Comparison of ENCODE assay signal across 15 cellular contexts in the genomic region with DNA sequence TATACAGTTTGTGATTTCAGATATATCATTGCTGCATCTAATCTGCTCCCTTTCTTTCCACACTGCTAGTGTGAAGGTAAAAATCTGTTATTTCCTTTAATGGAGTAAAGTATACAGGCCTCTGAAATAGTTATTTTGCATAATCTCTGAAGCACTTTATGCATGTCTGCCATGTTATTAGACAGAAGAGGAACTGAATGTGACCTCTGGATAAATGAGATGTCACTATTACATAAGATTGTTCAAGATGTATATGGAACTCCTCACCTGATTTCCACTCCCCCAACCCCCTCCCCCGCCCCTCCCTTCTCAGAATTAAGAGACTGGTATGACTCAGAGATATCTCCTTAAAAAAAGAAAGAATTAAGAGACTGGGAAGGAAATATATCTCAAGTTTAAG. TPM values are rescaled to one million over a fixed set of nuclear protein-coding genes. Genes with fewer than 3 reads are reported as not detected.
DNase-seq lines count a peak whose midpoint lies in the region; FAIRE-seq and TF ChIP-seq lines count a peak whose summit lies in the region.
"Had no signal": no experiment of that assay in that cellular context is flagged by ENCODE, and none has a peak within 500 bp of the region (broad histone marks: within the 10 kb centered on the region; RNA-seq: fewer than 3 reads in every experiment).

No MANE protein-coding gene starts in this region.

- H3K9me3 Mint-ChIP-seq in activated naive CD4-positive, alpha-beta T cell treated with anti-CD3 and anti-CD28 coated beads for 36 hours, result peaks cover 6% of the 10 kb centered on the region
- H3K9me3 Mint-ChIP-seq in activated naive CD8-positive, alpha-beta T cell treated with anti-CD3 and anti-CD28 coated beads for 36 hours, result peaks cover 5% of the 10 kb centered on the region

- peaks cover 44% of the 10 kb centered on the region for H3K36me3 Mint-ChIP-seq in activated naive CD4-positive, alpha-beta T cell treated with anti-CD3 and anti-CD28 coated beads for 36 hours (ENCODE audit: low read depth)
- H3K36me3 Mint-ChIP-seq in activated naive CD8-positive, alpha-beta T cell treated with anti-CD3 and anti-CD28 coated beads for 36 hours, result peaks cover 55% of the 10 kb centered on the region

- CTCF ChIA-PET in activated naive CD4-positive, alpha-beta T cell treated with anti-CD3 and anti-CD28 coated beads for 36 hours (lab: Charles Lee), result no interaction called here

- DNase-seq in activated naive CD4-positive, alpha-beta T cell treated with anti-CD3 and anti-CD28 coated beads for 36 hours, result no peak
- DNase-seq in activated naive CD4-positive, alpha-beta T cell treated with anti-CD3 and anti-CD28 coated beads, Interleukin-2, amount 50 U/mL, for 16 hours, result no peak
- DNase-seq in GM12891 (ENCODE audit: insufficient read length, low spot score), result no peak
- DNase-seq in activated naive CD8-positive, alpha-beta T cell treated with anti-CD3 and anti-CD28 coated beads for 36 hours, result no peak
- DNase-seq in putamen (ENCODE audit: low spot score), result peak; percentile 42
- no peak for DNase-seq in NCI-H345 treated with DMSO at 0.1 percent for 48 hours (lab: John Stamatoyannopoulos, UW; ENCODE audit: unreplicated experiment)
- DNase-seq in DMS79 treated with DMSO at 0.1 percent for 48 hours (lab: John Stamatoyannopoulos, UW), result no peak
- DNase-seq: BE2C; CD8-positive, alpha-beta T cell; COR-L47; DMS153; DND-41; GDM1 had no signal

- peaks cover 21% of the 10 kb centered on the region for H3K4me1 Mint-ChIP-seq in activated naive CD4-positive, alpha-beta T cell treated with anti-CD3 and anti-CD28 coated beads for 36 hours (ENCODE audit: low read depth)
- peaks cover 13% of the 10 kb centered on the region for H3K4me1 Mint-ChIP-seq in activated naive CD8-positive, alpha-beta T cell treated with anti-CD3 and anti-CD28 coated beads for 36 hours

- intact Hi-C loops in activated naive CD4-positive, alpha-beta T cell treated with anti-CD3 and anti-CD28 coated beads for 36 hours (cut with micrococcal nuclease), result no loop called here

- H3K27ac Mint-ChIP-seq in activated naive CD4-positive, alpha-beta T cell treated with anti-CD3 and anti-CD28 coated beads for 36 hours, result peak overlapping the region; percentile 18
- peak overlapping the region; percentile 20 for H3K27ac Mint-ChIP-seq in activated naive CD8-positive, alpha-beta T cell treated with anti-CD3 and anti-CD28 coated beads for 36 hours

- FAIRE-seq in GM12891 (lab: Jason Lieb, UNC), result no peak
- FAIRE-seq: D721Med, H1 had no signal

- no peak for TF ChIP-seq POLR2A in GM12891 (IDR thresholded peaks at IDR 0.05; ENCODE audit: low read depth, low read length)

- no peaks in the 10 kb centered on the region for H3K27me3 Mint-ChIP-seq in activated naive CD4-positive, alpha-beta T cell treated with anti-CD3 and anti-CD28 coated beads for 36 hours (ENCODE audit: low read depth)
- H3K27me3 Mint-ChIP-seq in activated naive CD8-positive, alpha-beta T cell treated with anti-CD3 and anti-CD28 coated beads for 36 hours, result no peaks in the 10 kb centered on the region

- no peak overlapping the region for H3K4me3 Mint-ChIP-seq in activated naive CD4-positive, alpha-beta T cell treated with anti-CD3 and anti-CD28 coated beads for 36 hours
- no peak overlapping the region for H3K4me3 Mint-ChIP-seq in activated naive CD8-positive, alpha-beta T cell treated with anti-CD3 and anti-CD28 coated beads for 36 hours
- H3K4me3 Mint-ChIP-seq: CD8-positive, alpha-beta T cell had no signal

TF ChIP-seq in GM12891, 5 proteins besides CTCF, POLR2A, EP300 and RAD21:
- TF ChIP-seq PAX5 (IDR thresholded peaks at IDR 0.05; ENCODE audit: insufficient read depth, low read length, severe bottlenecking), result no peak
- TF ChIP-seq SPI1 (IDR thresholded peaks at IDR 0.05; ENCODE audit: low read depth, low read length), result peak; percentile 22; the same call in 1 of the 2 replicates
TF ChIP-seq in GM12891: peak in this region for 1.

RNA-seq across cellular contexts. Expression of a gene that starts 26.3 kb away (rescaled TPM):
- total RNA-seq in activated naive CD4-positive, alpha-beta T cell treated with anti-CD3 and anti-CD28 coated beads for 36 hours, result 10 to 100 TPM; 50.1 to 50.4 TPM
- polyA plus RNA-seq in GM12891 (2012; ENCODE audit: low read depth, missing spikeins), result 24.6 TPM
- total RNA-seq in activated naive CD8-positive, alpha-beta T cell treated with anti-CD3 and anti-CD28 coated beads for 36 hours, result 10 to 100 TPM; 47.7 to 48.0 TPM

RNA-seq across cellular contexts. Expression of a gene that starts 45.8 kb away (rescaled TPM):
- total RNA-seq in activated naive CD4-positive, alpha-beta T cell treated with anti-CD3 and anti-CD28 coated beads for 36 hours, result 10 to 100 TPM; 22.0 to 27.0 TPM
- polyA plus RNA-seq in GM12891 (2012; ENCODE audit: low read depth, missing spikeins), result 7.7 TPM
- 10 to 100 TPM; 23.0 to 25.3 TPM for total RNA-seq in activated naive CD8-positive, alpha-beta T cell treated with anti-CD3 and anti-CD28 coated beads for 36 hours
